Comparison of ENCODE assay signal across 12 cellular contexts in the genomic region with DNA sequence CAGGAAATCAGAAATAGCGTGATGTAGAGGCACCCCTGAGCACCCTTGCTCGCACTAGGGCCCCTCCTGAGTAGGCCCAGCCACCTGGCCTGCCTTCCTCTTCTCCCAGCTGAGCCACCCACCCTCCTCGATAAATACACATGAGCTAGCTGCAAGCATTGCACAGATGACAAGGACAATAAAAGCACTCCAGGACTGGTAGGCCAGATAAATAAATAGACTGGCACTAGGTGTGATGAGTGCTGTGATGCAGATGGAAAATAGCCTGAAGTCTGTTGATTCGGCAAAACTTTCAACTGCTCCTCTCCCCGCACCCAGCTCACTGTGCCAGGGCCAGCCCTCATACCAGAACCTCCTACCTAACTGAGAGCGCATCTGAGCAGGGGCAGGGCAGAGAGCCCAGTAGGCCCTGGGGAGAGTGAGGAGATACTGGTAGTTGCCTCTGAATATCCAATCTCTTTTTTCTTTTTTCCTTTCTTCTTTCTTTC. TPM values are rescaled to one million over a fixed set of nuclear protein-coding genes. Genes with fewer than 3 reads are reported as not detected.
DNase-seq lines count a peak whose midpoint lies in the region; ATAC-seq, FAIRE-seq and TF ChIP-seq lines count a peak whose summit lies in the region.
"Had no signal": no experiment of that assay in that cellular context is flagged by ENCODE, and none has a peak within 500 bp of the region (broad histone marks: within the 10 kb centered on the region; RNA-seq: fewer than 3 reads in every experiment).

No MANE protein-coding gene starts in this region.

- FAIRE-seq in GM18507 (lab: Jason Lieb, UNC) (peak; percentile 50), kidney (lab: Jason Lieb, UNC) (no peak)
- FAIRE-seq: endometrium had no signal

- intact Hi-C loops in sciatic nerve (cut with DNase I) = no loop called here
- intact Hi-C loops in kidney (cut with DNase I) = no loop called here

- H3K27ac ChIP-seq in kidney (ENCODE audit: low read depth in 2 of 2, low read length in 2 of 2) = no peak overlapping the region

- no peak for DNase-seq in GM18507 (ENCODE audit: extremely low spot score, insufficient read length, low read depth)
- peak; percentile 81 to 94 for DNase-seq in NCI-H2081 (lab: John Stamatoyannopoulos, UW)
- peak; percentile 40 for DNase-seq in cerebellar cortex (ENCODE audit: low spot score)
- DNase-seq in sciatic nerve (ENCODE audit: low spot score) = peak; percentile 42
- no peak for DNase-seq in kidney
- DNase-seq in effector CD4-positive, alpha-beta T cell = no peak
- DNase-seq in mesenteric fat pad (ENCODE audit: low spot score) = no peak
- DNase-seq: MV-4-11; stimulated activated CD4-positive, alpha-beta T cell treated with anti-CD3 and anti-CD28 coated beads, Interleukin-12 subunit alpha, Interleukin-12 subunit beta, amount 100 ng/mL, for 4 hours; SW 1271 had no signal

- TF ChIP-seq CTCF in kidney (IDR thresholded peaks at IDR 0.05; ENCODE audit: borderline replicate concordance, extremely low read depth, insufficient read depth) = no peak

- peaks cover 15 to 16% of the 10 kb centered on the region in 2 donors for H3K4me1 ChIP-seq in kidney (ENCODE audit: control insufficient read depth in 1 of 2, insufficient read depth in 1 of 2, low read depth in 1 of 2, low read length in 2 of 2)

- no peaks in the 10 kb centered on the region for H3K36me3 ChIP-seq in kidney (ENCODE audit: control insufficient read depth in 1 of 2, insufficient read depth in 2 of 2, low read length in 2 of 2)

- H3K9me3 ChIP-seq in kidney (ENCODE audit: control insufficient read depth in 1 of 2, low read length in 2 of 2) = no peaks in the 10 kb centered on the region

- H3K9ac ChIP-seq in kidney (ENCODE audit: low read length in 2 of 2) = no peak overlapping the region

- no peak overlapping the region for H3K4me3 ChIP-seq in kidney (ENCODE audit: low read length in 2 of 2)

- ATAC-seq in sciatic nerve (peak; percentile 67), GM19455 (IDR thresholded peaks at IDR 0.05; ENCODE audit: unreplicated experiment) (no peak)

RNA-seq across cellular contexts. Expression of a gene that starts 54.5 kb away (rescaled TPM):
- 152 TPM for total RNA-seq in sciatic nerve
- 257 TPM for total RNA-seq in kidney
- 315 TPM for polyA plus RNA-seq in kidney (ENCODE audit: insufficient read depth, low read depth, low replicate concordance)
- 426 TPM for total RNA-seq in mesenteric fat pad

RNA-seq across cellular contexts. Expression of a gene that starts 56.2 kb away (rescaled TPM):
- total RNA-seq in sciatic nerve = 59.9 TPM
- 37.7 TPM for total RNA-seq in kidney
- polyA plus RNA-seq in kidney (ENCODE audit: insufficient read depth, low read depth, low replicate concordance) = 5.5 TPM
- 37.7 TPM for total RNA-seq in mesenteric fat pad

Comparison
In these comparisons a context has a peak if more than half of its experiments do, and no peak if none do; other contexts are left out.
1. DNase-seq: peak in NCI-H2081 (2 of 2), cerebellar cortex (single experiment) and sciatic nerve (single experiment); none in GM18507 (single experiment), kidney (single experiment), effector CD4-positive, alpha-beta T cell (single experiment) and mesenteric fat pad (single experiment).